ENCODE assay signal across 8 cellular contexts in the genomic region with DNA sequence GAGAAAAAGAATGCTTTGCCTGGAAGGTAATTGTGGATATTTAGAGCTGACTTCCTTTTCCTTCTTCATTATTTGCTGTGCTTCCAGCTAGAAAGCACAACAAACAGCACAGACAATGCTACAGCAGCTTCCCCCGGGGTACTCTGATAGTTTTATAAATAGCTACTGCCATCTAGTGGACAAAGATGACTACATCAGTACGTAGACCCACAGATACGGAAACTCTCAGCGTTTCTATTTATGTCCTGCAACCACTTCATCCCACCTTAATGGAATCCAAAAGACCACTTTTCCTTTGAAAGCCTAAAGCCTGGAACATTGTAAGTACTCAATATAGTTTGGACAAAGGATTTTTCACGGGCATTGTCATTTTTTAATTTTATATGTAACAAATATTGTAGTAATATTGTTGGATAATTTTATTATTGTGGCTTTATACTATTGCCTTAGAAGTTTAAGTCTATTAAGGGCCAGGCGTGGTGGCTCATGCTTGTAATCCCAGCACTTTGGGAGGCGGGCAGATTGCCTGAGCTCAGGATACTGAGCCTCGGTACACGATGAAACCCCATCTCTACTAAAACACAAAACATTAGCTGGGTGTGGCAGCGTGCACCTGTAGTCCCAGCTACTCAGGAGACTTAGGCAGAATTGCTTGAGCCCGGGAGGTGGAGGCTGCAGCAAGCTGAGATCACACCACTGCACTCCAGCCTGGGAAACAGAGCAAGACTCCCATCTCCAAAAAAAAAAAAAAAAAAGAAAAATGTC. TPM values are rescaled to one million over a fixed set of nuclear protein-coding genes. Genes with fewer than 3 reads are reported as not detected.
DNase-seq lines count a peak whose midpoint lies in the region; ATAC-seq and TF ChIP-seq lines count a peak whose summit lies in the region.

No MANE protein-coding gene starts in this region.

- ATAC-seq in HG02623 (IDR thresholded peaks at IDR 0.05; ENCODE audit: unreplicated experiment) (peak; percentile 74), RWPE2 (ENCODE audit: low read depth) (peak; percentile 76), left lung (peak; percentile 91), upper lobe of left lung (ENCODE audit: low FRiP score in 2 of 2) (peak in 1 of 2 donors; percentile 90)
- ATAC-seq in central memory CD8-positive, alpha-beta T cell (replicated peaks; ENCODE audit: extremely low read depth, poor library complexity, severe bottlenecking) = peak; percentile 89

- 29 to 35% methylated on average over 9 to 11 of the region's 11 CpGs for WGBS in upper lobe of left lung, 2 donors

- H3K27me3 Mint-ChIP-seq in central memory CD8-positive, alpha-beta T cell = no peaks in the 10 kb centered on the region

- H3K27ac ChIP-seq in RWPE2 (ENCODE audit: poor library complexity, severe bottlenecking) = peak overlapping the region; percentile 11
- H3K27ac ChIP-seq in left lung = peak overlapping the region in 1 of 2 donors; percentile 7
- no peak overlapping the region for H3K27ac ChIP-seq in upper lobe of left lung

- peak overlapping the region; percentile 10 for H3K4me3 Mint-ChIP-seq in central memory CD8-positive, alpha-beta T cell

- in situ Hi-C loops in GM13976 (cut with MboI; ENCODE audit: low sequenced_read_pairs, unreplicated experiment) = no loop called here

- intact Hi-C loops in left lung (cut with DNase I) = no loop called here

- peak; percentile 81 for DNase-seq in AG08395 (ENCODE audit: low spot score)
- peak; percentile 68 for DNase-seq in GM13976 (ENCODE audit: low spot score)
- DNase-seq in NCI-H1048 (lab: John Stamatoyannopoulos, UW) = peak; percentile 29
- DNase-seq in RWPE2 (ENCODE audit: low spot score) = no peak
- DNase-seq in central memory CD8-positive, alpha-beta T cell (ENCODE audit: low spot score in 2 of 2) = no peak
- DNase-seq in left lung = no peak
- no peak for DNase-seq in upper lobe of left lung

- H3K36me3 ChIP-seq in RWPE2 (ENCODE audit: low read depth) (peaks cover 50% of the 10 kb centered on the region), left lung (peaks cover 16 to 63% of the 10 kb centered on the region in 2 donors), upper lobe of left lung (peaks cover 30 to 60% (median 48%) of the 10 kb centered on the region in 4 donors)

- no peak for TF ChIP-seq POLR2A in upper lobe of left lung (IDR thresholded peaks at IDR 0.05)

- TF ChIP-seq CTCF in GM13976 (IDR thresholded peaks at IDR 0.05; ENCODE audit: borderline replicate concordance, control extremely low read depth, extremely low read depth, insufficient read depth, missing control alignments) (peak; percentile 47), RWPE2 (IDR thresholded peaks at IDR 0.05; ENCODE audit: poor library complexity, severe bottlenecking) (peak; percentile 80), left lung (IDR thresholded peaks at IDR 0.05) (peak; percentile 55 to 83), upper lobe of left lung (IDR thresholded peaks at IDR 0.05) (peak; percentile 58 to 78 (median 64))

- no peaks in the 10 kb centered on the region for H3K9me3 Mint-ChIP-seq in central memory CD8-positive, alpha-beta T cell

- H3K27ac Mint-ChIP-seq in central memory CD8-positive, alpha-beta T cell (ENCODE audit: low read depth) = peak overlapping the region; percentile 64

- H3K27me3 ChIP-seq in RWPE2 (ENCODE audit: insufficient read depth, poor library complexity, severe bottlenecking) (no peaks in the 10 kb centered on the region), left lung (no peaks in the 10 kb centered on the region), upper lobe of left lung (no peaks in the 10 kb centered on the region)

- peaks cover 73% of the 10 kb centered on the region for H3K36me3 Mint-ChIP-seq in central memory CD8-positive, alpha-beta T cell (ENCODE audit: insufficient read depth)

- H3K4me1 ChIP-seq in RWPE2 (ENCODE audit: insufficient read depth, poor library complexity, severe bottlenecking) (peaks cover 4% of the 10 kb centered on the region), left lung (peaks cover 32 to 52% of the 10 kb centered on the region in 2 donors), upper lobe of left lung (peaks cover 27 to 47% (median 39%) of the 10 kb centered on the region in 4 donors)

- TF ChIP-seq EP300 in upper lobe of left lung (IDR thresholded peaks at IDR 0.05) = no peak

- peaks cover 55% of the 10 kb centered on the region for H3K4me1 Mint-ChIP-seq in central memory CD8-positive, alpha-beta T cell

- H3K4me3 ChIP-seq in RWPE2 (ENCODE audit: severe bottlenecking) (no peak overlapping the region), left lung (no peak overlapping the region), upper lobe of left lung (no peak overlapping the region)

- H3K9me3 ChIP-seq in RWPE2 (ENCODE audit: severe bottlenecking) = no peaks in the 10 kb centered on the region
- H3K9me3 ChIP-seq in left lung = no peaks in the 10 kb centered on the region
- no peaks in the 10 kb centered on the region for H3K9me3 ChIP-seq in upper lobe of left lung

RNA-seq across cellular contexts. Expression of gene HSPA8, which starts 7.5 kb away (rescaled TPM):
- total RNA-seq in left lung (1,000 to 10,000 TPM; 1,083 to 1,275 TPM), upper lobe of left lung (100 to 1,000 TPM; 261 to 942 (median 659) TPM)

Comparison
In these comparisons a context has a peak if more than half of its experiments do, and no peak if none do; other contexts are left out.
1. DNase-seq: peak in AG08395 (single experiment), GM13976 (single experiment) and NCI-H1048 (single experiment); none in RWPE2 (single experiment), central memory CD8-positive, alpha-beta T cell (0 of 2), left lung (0 of 2) and upper lobe of left lung (0 of 2).
2. Peak in every context shown above with its lines, with median percentiles within 50 percentile points of each other: CTCF ChIP-seq.